In genomic region chr16:60582528-60582927, GRCh38 we compare ENCODE assay signal across 29 cellular contexts.
"Had no signal": no experiment of that assay in that cellular context is flagged by ENCODE, and none has a peak within 500 bp of the region (broad histone marks: within the 10 kb centered on the region; RNA-seq: fewer than 3 reads in every experiment).

No MANE protein-coding gene starts in this region.

- H3K27me3 Mint-ChIP-seq: dendritic cell treated with granulocyte-macrophage colony-stimulating factor and Interleukin-4, amounts not matched to agents 40 ng/mL and 50 ng/mL, for 4 days; effector memory CD8-positive, alpha-beta T cell; memory B cell; naive B cell had no signal

- H3K4me1 ChIP-seq: colonic mucosa, esophagus squamous epithelium, gastrocnemius medialis, heart right ventricle, left lung had no signal

- ATAC-seq: effector memory CD8-positive, alpha-beta T cell; esophagus mucosa; gastrocnemius medialis; heart right ventricle; left cardiac atrium; left lung; left ventricle myocardium superior; mucosa of descending colon had no signal

- H3K27ac Mint-ChIP-seq: dendritic cell treated with granulocyte-macrophage colony-stimulating factor and Interleukin-4, amounts not matched to agents 40 ng/mL and 50 ng/mL, for 4 days; effector memory CD8-positive, alpha-beta T cell; endodermal cell; memory B cell; mesothelial cell of epicardium; naive B cell had no signal

- H3K4me3 Mint-ChIP-seq: dendritic cell treated with granulocyte-macrophage colony-stimulating factor and Interleukin-4, amounts not matched to agents 40 ng/mL and 50 ng/mL, for 4 days; effector memory CD8-positive, alpha-beta T cell; endodermal cell; memory B cell; mesothelial cell of epicardium; naive B cell had no signal

- H3K36me3 ChIP-seq: colonic mucosa, esophagus squamous epithelium, gastrocnemius medialis, heart right ventricle, left lung had no signal

- FAIRE-seq: endometrium, islet of Langerhans, keratinocyte had no signal

- H3K36me3 Mint-ChIP-seq: memory B cell, mesothelial cell of epicardium, naive B cell had no signal

- H3K9me3 ChIP-seq: colonic mucosa, esophagus squamous epithelium, gastrocnemius medialis had no signal

- H3K27ac ChIP-seq: colonic mucosa, epithelial cell of prostate, esophagus squamous epithelium, gastrocnemius medialis, heart right ventricle, left lung had no signal

- H3K27me3 ChIP-seq: colonic mucosa, esophagus squamous epithelium, gastrocnemius medialis, heart right ventricle, left lung had no signal

- H3K4me3 ChIP-seq: colonic mucosa, esophagus squamous epithelium, gastrocnemius medialis, heart right ventricle, left lung, lung, mucosa of descending colon had no signal

- DNase-seq: colonic mucosa; cortex of kidney; effector CD8-positive, alpha-beta T cell; effector memory CD8-positive, alpha-beta T cell; endodermal cell; erythroblast; esophagus squamous epithelium; foreskin fibroblast; foreskin melanocyte; gastrocnemius medialis; glutamatergic neuron; head of caudate nucleus; heart right ventricle; hippocampal formation; left cardiac atrium; left lung; left ventricle myocardium superior; mammary epithelial cell; mucosa of descending colon; naive B cell had no signal

- H3K4me1 Mint-ChIP-seq: memory B cell, mesothelial cell of epicardium, naive B cell had no signal
